1 cellular context compared by ENCODE assay signal in genomic region chr14:99626041-99626648, GRCh38.
TF ChIP-seq lines count a peak whose summit lies in the region.

No MANE protein-coding gene starts in this region.

TF ChIP-seq in IMR-90, 13 proteins besides CTCF, POLR2A, EP300 and RAD21:
- no peak for TF ChIP-seq CHD1 (IDR thresholded peaks at IDR 0.05; ENCODE audit: low read depth, low read length)
- TF ChIP-seq BHLHE40 (IDR thresholded peaks at IDR 0.05; ENCODE audit: low read depth, low read length): no peak
- no peak for TF ChIP-seq RCOR1 (IDR thresholded peaks at IDR 0.05; ENCODE audit: insufficient replicate concordance, low read length)
- TF ChIP-seq MXI1 (IDR thresholded peaks at IDR 0.05; ENCODE audit: borderline replicate concordance, low read depth, low read length): no peak
- no peak for TF ChIP-seq RFX5 (IDR thresholded peaks at IDR 0.05; ENCODE audit: low read depth, low read length)
- TF ChIP-seq NFE2L2 (IDR thresholded peaks at IDR 0.05; ENCODE audit: low read depth, low read length): no peak
- no peak for TF ChIP-seq SMC3 (IDR thresholded peaks at IDR 0.05; ENCODE audit: low read depth, low read length)
- no peak for TF ChIP-seq ELK1 (IDR thresholded peaks at IDR 0.05; ENCODE audit: borderline replicate concordance, low read depth, low read length)
- no peak for TF ChIP-seq MAFK (IDR thresholded peaks at IDR 0.05; ENCODE audit: low read depth, low read length)
- TF ChIP-seq USF2 (IDR thresholded peaks at IDR 0.05; ENCODE audit: low read depth, low read length): no peak
- no peak for TF ChIP-seq FOS (IDR thresholded peaks at IDR 0.05; ENCODE audit: low read depth, low read length)
- TF ChIP-seq MAZ (IDR thresholded peaks at IDR 0.05; ENCODE audit: borderline replicate concordance, low read depth, low read length): no peak
- no peak for TF ChIP-seq CEBPB (IDR thresholded peaks at IDR 0.05; ENCODE audit: low read depth, low read length)
